Comparison of ENCODE assay signal across 1 cellular context in the genomic region with DNA sequence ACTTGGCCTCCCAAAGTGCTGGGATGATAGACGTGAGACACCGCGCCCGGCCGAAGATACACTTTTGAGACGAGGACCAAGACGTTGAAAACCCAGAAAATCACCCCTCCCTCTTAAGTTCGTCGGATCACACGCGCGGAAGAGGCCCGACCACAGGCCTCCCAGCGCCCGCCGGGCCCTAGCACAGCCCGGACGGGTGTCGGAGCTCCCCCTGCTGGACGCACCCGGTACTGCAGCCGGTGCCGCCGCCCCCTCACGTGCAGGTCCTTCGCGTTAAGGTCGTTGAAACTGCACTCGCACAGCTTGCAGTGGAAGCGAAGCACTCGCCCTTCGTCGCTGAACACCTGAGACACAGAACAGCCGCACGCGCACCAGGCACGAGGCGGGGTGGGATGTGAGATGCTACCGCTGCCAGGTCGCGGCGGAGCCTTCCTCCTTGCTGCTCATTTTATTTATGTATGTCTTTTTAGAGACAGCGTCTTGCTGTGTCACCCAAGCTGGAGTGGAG.
A peak's percentile ranks its signal among the peaks of the same experiment; 100 is the strongest.
TF ChIP-seq lines count a peak whose summit lies in the region.

No MANE protein-coding gene starts in this region.

TF ChIP-seq in WTC11, 78 proteins besides CTCF, POLR2A, EP300 and RAD21 (continued from another document):
- TF ChIP-seq, protein P1, sequence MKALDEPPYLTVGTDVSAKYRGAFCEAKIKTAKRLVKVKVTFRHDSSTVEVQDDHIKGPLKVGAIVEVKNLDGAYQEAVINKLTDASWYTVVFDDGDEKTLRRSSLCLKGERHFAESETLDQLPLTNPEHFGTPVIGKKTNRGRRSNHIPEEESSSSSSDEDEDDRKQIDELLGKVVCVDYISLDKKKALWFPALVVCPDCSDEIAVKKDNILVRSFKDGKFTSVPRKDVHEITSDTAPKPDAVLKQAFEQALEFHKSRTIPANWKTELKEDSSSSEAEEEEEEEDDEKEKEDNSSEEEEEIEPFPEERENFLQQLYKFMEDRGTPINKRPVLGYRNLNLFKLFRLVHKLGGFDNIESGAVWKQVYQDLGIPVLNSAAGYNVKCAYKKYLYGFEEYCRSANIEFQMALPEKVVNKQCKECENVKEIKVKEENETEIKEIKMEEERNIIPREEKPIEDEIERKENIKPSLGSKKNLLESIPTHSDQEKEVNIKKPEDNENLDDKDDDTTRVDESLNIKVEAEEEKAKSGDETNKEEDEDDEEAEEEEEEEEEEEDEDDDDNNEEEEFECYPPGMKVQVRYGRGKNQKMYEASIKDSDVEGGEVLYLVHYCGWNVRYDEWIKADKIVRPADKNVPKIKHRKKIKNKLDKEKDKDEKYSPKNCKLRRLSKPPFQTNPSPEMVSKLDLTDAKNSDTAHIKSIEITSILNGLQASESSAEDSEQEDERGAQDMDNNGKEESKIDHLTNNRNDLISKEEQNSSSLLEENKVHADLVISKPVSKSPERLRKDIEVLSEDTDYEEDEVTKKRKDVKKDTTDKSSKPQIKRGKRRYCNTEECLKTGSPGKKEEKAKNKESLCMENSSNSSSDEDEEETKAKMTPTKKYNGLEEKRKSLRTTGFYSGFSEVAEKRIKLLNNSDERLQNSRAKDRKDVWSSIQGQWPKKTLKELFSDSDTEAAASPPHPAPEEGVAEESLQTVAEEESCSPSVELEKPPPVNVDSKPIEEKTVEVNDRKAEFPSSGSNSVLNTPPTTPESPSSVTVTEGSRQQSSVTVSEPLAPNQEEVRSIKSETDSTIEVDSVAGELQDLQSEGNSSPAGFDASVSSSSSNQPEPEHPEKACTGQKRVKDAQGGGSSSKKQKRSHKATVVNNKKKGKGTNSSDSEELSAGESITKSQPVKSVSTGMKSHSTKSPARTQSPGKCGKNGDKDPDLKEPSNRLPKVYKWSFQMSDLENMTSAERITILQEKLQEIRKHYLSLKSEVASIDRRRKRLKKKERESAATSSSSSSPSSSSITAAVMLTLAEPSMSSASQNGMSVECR (CRISPR knock-in tag; IDR thresholded peaks at IDR 0.05; ENCODE audit: borderline replicate concordance): 0 out of 2 replicates have a peak, but pooled peaks have one; percentile 22
- TF ChIP-seq, protein P2, sequence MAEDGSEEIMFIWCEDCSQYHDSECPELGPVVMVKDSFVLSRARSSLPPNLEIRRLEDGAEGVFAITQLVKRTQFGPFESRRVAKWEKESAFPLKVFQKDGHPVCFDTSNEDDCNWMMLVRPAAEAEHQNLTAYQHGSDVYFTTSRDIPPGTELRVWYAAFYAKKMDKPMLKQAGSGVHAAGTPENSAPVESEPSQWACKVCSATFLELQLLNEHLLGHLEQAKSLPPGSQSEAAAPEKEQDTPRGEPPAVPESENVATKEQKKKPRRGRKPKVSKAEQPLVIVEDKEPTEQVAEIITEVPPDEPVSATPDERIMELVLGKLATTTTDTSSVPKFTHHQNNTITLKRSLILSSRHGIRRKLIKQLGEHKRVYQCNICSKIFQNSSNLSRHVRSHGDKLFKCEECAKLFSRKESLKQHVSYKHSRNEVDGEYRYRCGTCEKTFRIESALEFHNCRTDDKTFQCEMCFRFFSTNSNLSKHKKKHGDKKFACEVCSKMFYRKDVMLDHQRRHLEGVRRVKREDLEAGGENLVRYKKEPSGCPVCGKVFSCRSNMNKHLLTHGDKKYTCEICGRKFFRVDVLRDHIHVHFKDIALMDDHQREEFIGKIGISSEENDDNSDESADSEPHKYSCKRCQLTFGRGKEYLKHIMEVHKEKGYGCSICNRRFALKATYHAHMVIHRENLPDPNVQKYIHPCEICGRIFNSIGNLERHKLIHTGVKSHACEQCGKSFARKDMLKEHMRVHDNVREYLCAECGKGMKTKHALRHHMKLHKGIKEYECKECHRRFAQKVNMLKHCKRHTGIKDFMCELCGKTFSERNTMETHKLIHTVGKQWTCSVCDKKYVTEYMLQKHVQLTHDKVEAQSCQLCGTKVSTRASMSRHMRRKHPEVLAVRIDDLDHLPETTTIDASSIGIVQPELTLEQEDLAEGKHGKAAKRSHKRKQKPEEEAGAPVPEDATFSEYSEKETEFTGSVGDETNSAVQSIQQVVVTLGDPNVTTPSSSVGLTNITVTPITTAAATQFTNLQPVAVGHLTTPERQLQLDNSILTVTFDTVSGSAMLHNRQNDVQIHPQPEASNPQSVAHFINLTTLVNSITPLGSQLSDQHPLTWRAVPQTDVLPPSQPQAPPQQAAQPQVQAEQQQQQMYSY (CRISPR knock-in tag; IDR thresholded peaks at IDR 0.05): no peak
- TF ChIP-seq, protein P3, sequence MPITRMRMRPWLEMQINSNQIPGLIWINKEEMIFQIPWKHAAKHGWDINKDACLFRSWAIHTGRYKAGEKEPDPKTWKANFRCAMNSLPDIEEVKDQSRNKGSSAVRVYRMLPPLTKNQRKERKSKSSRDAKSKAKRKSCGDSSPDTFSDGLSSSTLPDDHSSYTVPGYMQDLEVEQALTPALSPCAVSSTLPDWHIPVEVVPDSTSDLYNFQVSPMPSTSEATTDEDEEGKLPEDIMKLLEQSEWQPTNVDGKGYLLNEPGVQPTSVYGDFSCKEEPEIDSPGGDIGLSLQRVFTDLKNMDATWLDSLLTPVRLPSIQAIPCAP (CRISPR knock-in tag; IDR thresholded peaks at IDR 0.05): 0 out of 2 replicates have a peak, but pooled peaks have one; percentile 24
- TF ChIP-seq, protein P4, sequence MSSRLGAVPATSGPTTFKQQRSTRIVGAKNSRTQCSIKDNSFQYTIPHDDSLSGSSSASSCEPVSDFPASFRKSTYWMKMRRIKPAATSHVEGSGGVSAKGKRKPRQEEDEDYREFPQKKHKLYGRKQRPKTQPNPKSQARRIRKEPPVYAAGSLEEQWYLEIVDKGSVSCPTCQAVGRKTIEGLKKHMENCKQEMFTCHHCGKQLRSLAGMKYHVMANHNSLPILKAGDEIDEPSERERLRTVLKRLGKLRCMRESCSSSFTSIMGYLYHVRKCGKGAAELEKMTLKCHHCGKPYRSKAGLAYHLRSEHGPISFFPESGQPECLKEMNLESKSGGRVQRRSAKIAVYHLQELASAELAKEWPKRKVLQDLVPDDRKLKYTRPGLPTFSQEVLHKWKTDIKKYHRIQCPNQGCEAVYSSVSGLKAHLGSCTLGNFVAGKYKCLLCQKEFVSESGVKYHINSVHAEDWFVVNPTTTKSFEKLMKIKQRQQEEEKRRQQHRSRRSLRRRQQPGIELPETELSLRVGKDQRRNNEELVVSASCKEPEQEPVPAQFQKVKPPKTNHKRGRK (CRISPR knock-in tag; IDR thresholded peaks at IDR 0.05; ENCODE audit: borderline replicate concordance): no peak
- TF ChIP-seq, protein P5, sequence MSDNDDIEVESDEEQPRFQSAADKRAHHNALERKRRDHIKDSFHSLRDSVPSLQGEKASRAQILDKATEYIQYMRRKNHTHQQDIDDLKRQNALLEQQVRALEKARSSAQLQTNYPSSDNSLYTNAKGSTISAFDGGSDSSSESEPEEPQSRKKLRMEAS (CRISPR knock-in tag; IDR thresholded peaks at IDR 0.05): peak; percentile 96
- TF ChIP-seq SOX15 (CRISPR knock-in tag; IDR thresholded peaks at IDR 0.05) (no peak), MYBL2 (CRISPR knock-in tag; IDR thresholded peaks at IDR 0.05) (no peak), CREM (CRISPR knock-in tag; IDR thresholded peaks at IDR 0.05) (no peak; the same call in 1 of the 2 replicates), ETV6 (CRISPR knock-in tag; IDR thresholded peaks at IDR 0.05) (no peak), ESRRA (CRISPR knock-in tag; IDR thresholded peaks at IDR 0.05; ENCODE audit: borderline replicate concordance) (0 out of 2 replicates have a peak, but pooled peaks have one; percentile 38), FOXP1 (CRISPR knock-in tag; IDR thresholded peaks at IDR 0.05; ENCODE audit: borderline replicate concordance) (peak; percentile 83), JUN (CRISPR knock-in tag; IDR thresholded peaks at IDR 0.05) (no peak; the same call in 1 of the 2 replicates)
- TF ChIP-seq, protein P6, sequence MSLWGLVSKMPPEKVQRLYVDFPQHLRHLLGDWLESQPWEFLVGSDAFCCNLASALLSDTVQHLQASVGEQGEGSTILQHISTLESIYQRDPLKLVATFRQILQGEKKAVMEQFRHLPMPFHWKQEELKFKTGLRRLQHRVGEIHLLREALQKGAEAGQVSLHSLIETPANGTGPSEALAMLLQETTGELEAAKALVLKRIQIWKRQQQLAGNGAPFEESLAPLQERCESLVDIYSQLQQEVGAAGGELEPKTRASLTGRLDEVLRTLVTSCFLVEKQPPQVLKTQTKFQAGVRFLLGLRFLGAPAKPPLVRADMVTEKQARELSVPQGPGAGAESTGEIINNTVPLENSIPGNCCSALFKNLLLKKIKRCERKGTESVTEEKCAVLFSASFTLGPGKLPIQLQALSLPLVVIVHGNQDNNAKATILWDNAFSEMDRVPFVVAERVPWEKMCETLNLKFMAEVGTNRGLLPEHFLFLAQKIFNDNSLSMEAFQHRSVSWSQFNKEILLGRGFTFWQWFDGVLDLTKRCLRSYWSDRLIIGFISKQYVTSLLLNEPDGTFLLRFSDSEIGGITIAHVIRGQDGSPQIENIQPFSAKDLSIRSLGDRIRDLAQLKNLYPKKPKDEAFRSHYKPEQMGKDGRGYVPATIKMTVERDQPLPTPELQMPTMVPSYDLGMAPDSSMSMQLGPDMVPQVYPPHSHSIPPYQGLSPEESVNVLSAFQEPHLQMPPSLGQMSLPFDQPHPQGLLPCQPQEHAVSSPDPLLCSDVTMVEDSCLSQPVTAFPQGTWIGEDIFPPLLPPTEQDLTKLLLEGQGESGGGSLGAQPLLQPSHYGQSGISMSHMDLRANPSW (CRISPR knock-in tag; conservative IDR thresholded peaks at IDR 0.05; ENCODE audit: low read depth): no peak
- TF ChIP-seq, protein P7, sequence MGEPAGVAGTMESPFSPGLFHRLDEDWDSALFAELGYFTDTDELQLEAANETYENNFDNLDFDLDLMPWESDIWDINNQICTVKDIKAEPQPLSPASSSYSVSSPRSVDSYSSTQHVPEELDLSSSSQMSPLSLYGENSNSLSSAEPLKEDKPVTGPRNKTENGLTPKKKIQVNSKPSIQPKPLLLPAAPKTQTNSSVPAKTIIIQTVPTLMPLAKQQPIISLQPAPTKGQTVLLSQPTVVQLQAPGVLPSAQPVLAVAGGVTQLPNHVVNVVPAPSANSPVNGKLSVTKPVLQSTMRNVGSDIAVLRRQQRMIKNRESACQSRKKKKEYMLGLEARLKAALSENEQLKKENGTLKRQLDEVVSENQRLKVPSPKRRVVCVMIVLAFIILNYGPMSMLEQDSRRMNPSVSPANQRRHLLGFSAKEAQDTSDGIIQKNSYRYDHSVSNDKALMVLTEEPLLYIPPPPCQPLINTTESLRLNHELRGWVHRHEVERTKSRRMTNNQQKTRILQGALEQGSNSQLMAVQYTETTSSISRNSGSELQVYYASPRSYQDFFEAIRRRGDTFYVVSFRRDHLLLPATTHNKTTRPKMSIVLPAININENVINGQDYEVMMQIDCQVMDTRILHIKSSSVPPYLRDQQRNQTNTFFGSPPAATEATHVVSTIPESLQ (CRISPR knock-in tag; IDR thresholded peaks at IDR 0.05): no peak
- TF ChIP-seq, protein P8, sequence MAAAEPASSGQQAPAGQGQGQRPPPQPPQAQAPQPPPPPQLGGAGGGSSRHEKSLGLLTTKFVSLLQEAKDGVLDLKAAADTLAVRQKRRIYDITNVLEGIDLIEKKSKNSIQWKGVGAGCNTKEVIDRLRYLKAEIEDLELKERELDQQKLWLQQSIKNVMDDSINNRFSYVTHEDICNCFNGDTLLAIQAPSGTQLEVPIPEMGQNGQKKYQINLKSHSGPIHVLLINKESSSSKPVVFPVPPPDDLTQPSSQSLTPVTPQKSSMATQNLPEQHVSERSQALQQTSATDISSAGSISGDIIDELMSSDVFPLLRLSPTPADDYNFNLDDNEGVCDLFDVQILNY (CRISPR knock-in tag; IDR thresholded peaks at IDR 0.05): no peak
- TF ChIP-seq, protein P9, sequence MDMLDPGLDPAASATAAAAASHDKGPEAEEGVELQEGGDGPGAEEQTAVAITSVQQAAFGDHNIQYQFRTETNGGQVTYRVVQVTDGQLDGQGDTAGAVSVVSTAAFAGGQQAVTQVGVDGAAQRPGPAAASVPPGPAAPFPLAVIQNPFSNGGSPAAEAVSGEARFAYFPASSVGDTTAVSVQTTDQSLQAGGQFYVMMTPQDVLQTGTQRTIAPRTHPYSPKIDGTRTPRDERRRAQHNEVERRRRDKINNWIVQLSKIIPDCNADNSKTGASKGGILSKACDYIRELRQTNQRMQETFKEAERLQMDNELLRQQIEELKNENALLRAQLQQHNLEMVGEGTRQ (CRISPR knock-in tag; IDR thresholded peaks at IDR 0.05): peak; percentile 62; the same call in 1 of the 2 replicates
- TF ChIP-seq, protein P10, sequence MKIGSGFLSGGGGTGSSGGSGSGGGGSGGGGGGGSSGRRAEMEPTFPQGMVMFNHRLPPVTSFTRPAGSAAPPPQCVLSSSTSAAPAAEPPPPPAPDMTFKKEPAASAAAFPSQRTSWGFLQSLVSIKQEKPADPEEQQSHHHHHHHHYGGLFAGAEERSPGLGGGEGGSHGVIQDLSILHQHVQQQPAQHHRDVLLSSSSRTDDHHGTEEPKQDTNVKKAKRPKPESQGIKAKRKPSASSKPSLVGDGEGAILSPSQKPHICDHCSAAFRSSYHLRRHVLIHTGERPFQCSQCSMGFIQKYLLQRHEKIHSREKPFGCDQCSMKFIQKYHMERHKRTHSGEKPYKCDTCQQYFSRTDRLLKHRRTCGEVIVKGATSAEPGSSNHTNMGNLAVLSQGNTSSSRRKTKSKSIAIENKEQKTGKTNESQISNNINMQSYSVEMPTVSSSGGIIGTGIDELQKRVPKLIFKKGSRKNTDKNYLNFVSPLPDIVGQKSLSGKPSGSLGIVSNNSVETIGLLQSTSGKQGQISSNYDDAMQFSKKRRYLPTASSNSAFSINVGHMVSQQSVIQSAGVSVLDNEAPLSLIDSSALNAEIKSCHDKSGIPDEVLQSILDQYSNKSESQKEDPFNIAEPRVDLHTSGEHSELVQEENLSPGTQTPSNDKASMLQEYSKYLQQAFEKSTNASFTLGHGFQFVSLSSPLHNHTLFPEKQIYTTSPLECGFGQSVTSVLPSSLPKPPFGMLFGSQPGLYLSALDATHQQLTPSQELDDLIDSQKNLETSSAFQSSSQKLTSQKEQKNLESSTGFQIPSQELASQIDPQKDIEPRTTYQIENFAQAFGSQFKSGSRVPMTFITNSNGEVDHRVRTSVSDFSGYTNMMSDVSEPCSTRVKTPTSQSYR (CRISPR knock-in tag; IDR thresholded peaks at IDR 0.05): 0 out of 2 replicates have a peak, but pooled peaks have one; percentile 19
